In genomic region chr9:2657427-2657826, GRCh38 we compare ENCODE assay signal across 11 cellular contexts. TPM values are rescaled to one million over a fixed set of nuclear protein-coding genes. Genes with fewer than 3 reads are reported as not detected.
DNase-seq lines count a peak whose midpoint lies in the region; ATAC-seq and TF ChIP-seq lines count a peak whose summit lies in the region.
"Had no signal": no experiment of that assay in that cellular context is flagged by ENCODE, and none has a peak within 500 bp of the region (broad histone marks: within the 10 kb centered on the region; RNA-seq: fewer than 3 reads in every experiment).

No MANE protein-coding gene starts in this region.

- intact Hi-C loops in upper lobe of right lung (cut with DNase I) = no loop called here
- intact Hi-C loops in breast epithelium (cut with DNase I; ENCODE audit: low total_unique reads) = no loop called here

- in situ Hi-C loops in KBM-7 (cut with MboI; ENCODE audit: low pct_unique_long_range_greater_than_20kb, low sequenced_read_pairs) = no loop called here

- CTCF ChIA-PET in activated CD8-positive, alpha-beta T cell treated with anti-CD3 and anti-CD28 coated beads, Interleukin-2, amount 10 ng/mL, durations not matched to agents 7 days and 5 days (lab: Charles Lee) = interaction anchor here (2.1 kb wide), 1 partner anchor 71 kb away, joined by 6 read pairs; no protein-coding TSS in a partner anchor

- no peak overlapping the region for H3K27ac ChIP-seq in upper lobe of right lung
- no peak overlapping the region for H3K27ac ChIP-seq in breast epithelium

- H3K9me3 ChIP-seq in upper lobe of right lung (no peaks in the 10 kb centered on the region), breast epithelium (no peaks in the 10 kb centered on the region)
- H3K9me3 ChIP-seq: MG63 had no signal

- no peak for TF ChIP-seq CTCF in upper lobe of right lung (IDR thresholded peaks at IDR 0.05)
- TF ChIP-seq CTCF in breast epithelium (IDR thresholded peaks at IDR 0.05) = no peak

- peak overlapping the region; percentile 65 for H3K27ac Mint-ChIP-seq in activated CD8-positive, alpha-beta T cell treated with anti-CD3 and anti-CD28 coated beads, Interleukin-2, amount 10 ng/mL, durations not matched to agents 7 days and 5 days

- no peaks in the 10 kb centered on the region for H3K9me3 Mint-ChIP-seq in activated CD8-positive, alpha-beta T cell treated with anti-CD3 and anti-CD28 coated beads, Interleukin-2, amount 10 ng/mL, durations not matched to agents 7 days and 5 days (ENCODE audit: insufficient read depth)

- peak; percentile 9 for ATAC-seq in activated CD8-positive, alpha-beta T cell treated with anti-CD3 and anti-CD28 coated beads, Interleukin-2, amount 10 ng/mL, durations not matched to agents 7 days and 5 days
- peak; percentile 33 for ATAC-seq in upper lobe of right lung
- no peak for ATAC-seq in HG02840 (IDR thresholded peaks at IDR 0.05; ENCODE audit: low FRiP score, unreplicated experiment)

- H3K4me3 ChIP-seq in upper lobe of right lung = no peak overlapping the region
- H3K4me3 ChIP-seq in breast epithelium = no peak overlapping the region
- H3K4me3 ChIP-seq: MG63, skin epidermis had no signal

- H3K27me3 ChIP-seq in upper lobe of right lung = no peaks in the 10 kb centered on the region
- H3K27me3 ChIP-seq in breast epithelium = no peaks in the 10 kb centered on the region
- H3K27me3 ChIP-seq: MG63 had no signal

- no peak overlapping the region for H3K4me3 Mint-ChIP-seq in activated CD8-positive, alpha-beta T cell treated with anti-CD3 and anti-CD28 coated beads, Interleukin-2, amount 10 ng/mL, durations not matched to agents 7 days and 5 days

- no peaks in the 10 kb centered on the region for H3K27me3 Mint-ChIP-seq in activated CD8-positive, alpha-beta T cell treated with anti-CD3 and anti-CD28 coated beads, Interleukin-2, amount 10 ng/mL, durations not matched to agents 7 days and 5 days (ENCODE audit: low read depth)

- no peak for TF ChIP-seq POLR2A in breast epithelium (IDR thresholded peaks at IDR 0.05)

- peaks cover 31% of the 10 kb centered on the region for H3K4me1 Mint-ChIP-seq in activated CD8-positive, alpha-beta T cell treated with anti-CD3 and anti-CD28 coated beads, Interleukin-2, amount 10 ng/mL, durations not matched to agents 7 days and 5 days (ENCODE audit: low read depth)

- DNase-seq in stimulated activated CD4-positive, alpha-beta T cell treated with anti-CD3 and anti-CD28 coated beads, Interleukin-15, amount 100 ng/mL, for 24 hours = peak; percentile 11
- DNase-seq in stimulated activated CD4-positive, alpha-beta T cell treated with anti-CD3 and anti-CD28 coated beads, Interleukin-4, amount 100 ng/mL, for 24 hours = no peak
- DNase-seq in KBM-7 (peak; percentile 28), upper lobe of right lung (no peak), amniotic stem cell (lab: John Stamatoyannopoulos, UW) (no peak), breast epithelium (ENCODE audit: low spot score in 2 of 2) (no peak)
- DNase-seq in activated CD8-positive, alpha-beta T cell treated with anti-CD3 and anti-CD28 coated beads, Interleukin-2, amount 10 ng/mL, durations not matched to agents 7 days and 5 days = peak; percentile 33
- DNase-seq: MG63; stimulated activated naive CD4-positive, alpha-beta T cell had no signal

- no peaks in the 10 kb centered on the region for H3K4me1 ChIP-seq in upper lobe of right lung
- H3K4me1 ChIP-seq in breast epithelium = no peaks in the 10 kb centered on the region

- H3K36me3 ChIP-seq in upper lobe of right lung (peaks cover 15% of the 10 kb centered on the region), breast epithelium (no peaks in the 10 kb centered on the region)
- H3K36me3 ChIP-seq: MG63 had no signal

- POLR2A ChIA-PET in activated CD8-positive, alpha-beta T cell treated with anti-CD3 and anti-CD28 coated beads, Interleukin-2, amount 10 ng/mL, durations not matched to agents 7 days and 5 days (lab: Charles Lee) = interaction anchor here (0.8 kb wide), 1 partner anchor 107 kb away, joined by 3 read pairs; no protein-coding TSS in a partner anchor

- H3K36me3 Mint-ChIP-seq in activated CD8-positive, alpha-beta T cell treated with anti-CD3 and anti-CD28 coated beads, Interleukin-2, amount 10 ng/mL, durations not matched to agents 7 days and 5 days (ENCODE audit: low read depth) = peaks cover 31% of the 10 kb centered on the region

RNA-seq across cellular contexts. Expression of gene VLDLR, which starts 35.8 kb away (rescaled TPM):
- 1 to 10 TPM; 5.8 to 6.4 TPM for total RNA-seq in activated CD8-positive, alpha-beta T cell treated with anti-CD3 and anti-CD28 coated beads, Interleukin-2, amount 10 ng/mL, durations not matched to agents 7 days and 5 days
- total RNA-seq in upper lobe of right lung (23.1 TPM), breast epithelium (10 to 100 TPM in 1 of 3 donors, 1 to 10 TPM in 2; 6.7 to 11.7 (median 7.5) TPM)

RNA-seq across cellular contexts. Expression of gene KCNV2, which starts 59.9 kb away (rescaled TPM):
- not detected for total RNA-seq in activated CD8-positive, alpha-beta T cell treated with anti-CD3 and anti-CD28 coated beads, Interleukin-2, amount 10 ng/mL, durations not matched to agents 7 days and 5 days
- total RNA-seq in upper lobe of right lung (not detected), breast epithelium (not detected)

Comparison
In these comparisons a context has a peak if more than half of its experiments do, and no peak if none do; other contexts are left out.
1. DNase-seq: peak in stimulated activated CD4-positive, alpha-beta T cell treated with anti-CD3 and anti-CD28 coated beads, Interleukin-15, amount 100 ng/mL, for 24 hours (single experiment), KBM-7 (single experiment) and activated CD8-positive, alpha-beta T cell treated with anti-CD3 and anti-CD28 coated beads, Interleukin-2, amount 10 ng/mL, durations not matched to agents 7 days and 5 days (single experiment); none in stimulated activated CD4-positive, alpha-beta T cell treated with anti-CD3 and anti-CD28 coated beads, Interleukin-4, amount 100 ng/mL, for 24 hours (single experiment), upper lobe of right lung (single experiment), amniotic stem cell (single experiment) and breast epithelium (0 of 2).